ENCODE assay signal across 13 cellular contexts in genomic region chr15:36661042-36661441, GRCh38.
A peak's percentile ranks its signal among the peaks of the same experiment; 100 is the strongest.
DNase-seq lines count a peak whose midpoint lies in the region; TF ChIP-seq lines count a peak whose summit lies in the region.
"Had no signal": no experiment of that assay in that cellular context is flagged by ENCODE, and none has a peak within 500 bp of the region (broad histone marks: within the 10 kb centered on the region; RNA-seq: fewer than 3 reads in every experiment).

No MANE protein-coding gene starts in this region.

- H3K4me3 Mint-ChIP-seq in neural crest cell = no peak overlapping the region
- H3K4me3 Mint-ChIP-seq: B cell; CD8-positive, alpha-beta T cell; HFFc6 had no signal

- H3K27me3 Mint-ChIP-seq in neural crest cell (ENCODE audit: low read depth) = no peaks in the 10 kb centered on the region
- H3K27me3 Mint-ChIP-seq: B cell had no signal

- peaks cover 2% of the 10 kb centered on the region for H3K36me3 Mint-ChIP-seq in neural crest cell (ENCODE audit: low read depth)

- no peaks in the 10 kb centered on the region for H3K4me1 Mint-ChIP-seq in neural crest cell
- H3K4me1 Mint-ChIP-seq: B cell had no signal

- peaks cover 2% of the 10 kb centered on the region for H3K9me3 Mint-ChIP-seq in neural crest cell
- H3K9me3 Mint-ChIP-seq: CD8-positive, alpha-beta T cell had no signal

- DNase-seq in NCI-H2227 (lab: John Stamatoyannopoulos, UW; ENCODE audit: unreplicated experiment) (peak; percentile 9), NCI-H2227 treated with DMSO at 0.1 percent for 48 hours (lab: John Stamatoyannopoulos, UW) (no peak), NCI-H146 (lab: John Stamatoyannopoulos, UW) (peak; percentile 31), NCI-H69 (lab: John Stamatoyannopoulos, UW) (peak; percentile 70), neural crest cell (ENCODE audit: low read depth, low spot score) (no peak), ecto neural progenitor cell (ENCODE audit: low spot score) (no peak)
- DNase-seq: Calu3; CD8-positive, alpha-beta T cell; DMS79 treated with DMSO at 0.1 percent for 48 hours; GOT3; H7; HFFc6 had no signal

- H3K27ac Mint-ChIP-seq in neural crest cell (ENCODE audit: unreplicated experiment) = peak overlapping the region; percentile 27
- H3K27ac Mint-ChIP-seq: B cell; CD8-positive, alpha-beta T cell; HFFc6 had no signal

- TF ChIP-seq CTCF in neural crest cell (conservative IDR thresholded peaks at IDR 0.05) = no peak

Comparison
In these comparisons a context has a peak if more than half of its experiments do, and no peak if none do; other contexts are left out.
1. DNase-seq: peak in NCI-H2227 (single experiment), NCI-H146 (single experiment) and NCI-H69 (single experiment); none in NCI-H2227 treated with DMSO at 0.1 percent for 48 hours (single experiment), neural crest cell (single experiment) and ecto neural progenitor cell (single experiment).